21 cellular contexts compared by ENCODE assay signal in genomic region chr14:47536341-47536740, GRCh38.
"Had no signal": no experiment of that assay in that cellular context is flagged by ENCODE, and none has a peak within 500 bp of the region (broad histone marks: within the 10 kb centered on the region; RNA-seq: fewer than 3 reads in every experiment).

No MANE protein-coding gene starts in this region.

- H3K4me1 Mint-ChIP-seq: naive B cell; natural killer cell; stimulated activated naive CD8-positive, alpha-beta T cell treated with anti-CD3 and anti-CD28 coated beads, Interleukin-15, amount 100 ng/mL, for 72 hours had no signal

- H3K27me3 Mint-ChIP-seq: naive B cell; progenitor cell of endocrine pancreas; stimulated activated naive CD8-positive, alpha-beta T cell treated with anti-CD3 and anti-CD28 coated beads, Interleukin-15, amount 100 ng/mL, for 72 hours; type B pancreatic cell had no signal

- H3K36me3 Mint-ChIP-seq: mesothelial cell of epicardium, naive B cell, type B pancreatic cell had no signal

- H3K27ac ChIP-seq: left ventricle myocardium inferior, ovary, right atrium auricular region, right lobe of liver, tibial nerve, uterus had no signal

- DNase-seq: hippocampal formation; islet precursor cell; left ventricle myocardium inferior; mesendoderm; naive B cell; natural killer cell; ovary; right lobe of liver; stimulated activated CD4-positive, alpha-beta T cell treated with anti-CD3 and anti-CD28 coated beads, Interleukin-1b, Interleukin-23, amount 100 ng/mL, for 48 hours; stimulated activated CD4-positive, alpha-beta T cell treated with anti-CD3 and anti-CD28 coated beads, Interleukin-2, amount 100 ng/mL, for 48 hours; stimulated activated naive CD4-positive, alpha-beta T cell treated with Interleukin-2 at 50 U/mL for 16 hours; stimulated activated naive CD8-positive, alpha-beta T cell treated with anti-CD3 and anti-CD28 coated beads, Interleukin-15, amount 100 ng/mL, for 72 hours; substantia nigra; uterus had no signal

- H3K4me3 Mint-ChIP-seq: mesothelial cell of epicardium; naive B cell; natural killer cell; stimulated activated naive CD8-positive, alpha-beta T cell treated with anti-CD3 and anti-CD28 coated beads, Interleukin-15, amount 100 ng/mL, for 72 hours; type B pancreatic cell had no signal

- H3K27me3 ChIP-seq: ovary, right atrium auricular region, right lobe of liver, tibial nerve, uterus had no signal

- H3K4me1 ChIP-seq: left ventricle myocardium inferior, right atrium auricular region, right lobe of liver, tibial nerve, uterus had no signal

- H3K4me2 ChIP-seq: smooth muscle cell had no signal

- H3K4me3 ChIP-seq: left ventricle myocardium inferior, lung, ovary, right atrium auricular region, right lobe of liver, smooth muscle cell, tibial nerve, uterus had no signal

- ATAC-seq: natural killer cell; right lobe of liver; stimulated activated naive CD8-positive, alpha-beta T cell treated with anti-CD3 and anti-CD28 coated beads, Interleukin-15, amount 100 ng/mL, for 72 hours had no signal

- H3K36me3 ChIP-seq: left ventricle myocardium inferior, ovary, right atrium auricular region, right lobe of liver, tibial nerve, uterus had no signal

- H3K27ac Mint-ChIP-seq: mesothelial cell of epicardium; naive B cell; natural killer cell; progenitor cell of endocrine pancreas; stimulated activated naive CD8-positive, alpha-beta T cell treated with anti-CD3 and anti-CD28 coated beads, Interleukin-15, amount 100 ng/mL, for 72 hours; type B pancreatic cell had no signal
